Comparison of ENCODE assay signal across 1 cellular context in genomic region chr3:119418091-119418512, GRCh38.
TF ChIP-seq lines count a peak whose summit lies in the region.

No MANE protein-coding gene starts in this region.

TF ChIP-seq in K562, 482 proteins besides CTCF, POLR2A, EP300 and RAD21 (continued from another document and continues in another):
- TF ChIP-seq MXD1 (CRISPR knock-in tag; IDR thresholded peaks at IDR 0.05; ENCODE audit: borderline replicate concordance, poor library complexity, severe bottlenecking) (no peak), L3MBTL2 (IDR thresholded peaks at IDR 0.05) (peak; percentile 86), TAF9B (IDR thresholded peaks at IDR 0.05; ENCODE audit: partially characterized antibody) (peak; percentile 38), RBM15 (IDR thresholded peaks at IDR 0.05; ENCODE audit: insufficient read depth, low read length) (no peak), ZNF764 (CRISPR knock-in tag; IDR thresholded peaks at IDR 0.05; ENCODE audit: low read depth) (no peak), SMARCE1 (IDR thresholded peaks at IDR 0.05) (peak; percentile 66; the same call in 1 of the 2 replicates), JUND (IDR thresholded peaks at IDR 0.05; ENCODE audit: borderline replicate concordance, low read depth, low read length) (0 out of 2 replicates have a peak, but pooled peaks have one; percentile 26), JUND (tag; IDR thresholded peaks at IDR 0.05; ENCODE audit: borderline replicate concordance, low read depth, low read length) (no peak; the same call in 2 of the 3 replicates), RFX1 (IDR thresholded peaks at IDR 0.05) (no peak), ZNF239 (CRISPR knock-in tag; IDR thresholded peaks at IDR 0.05) (peak; percentile 98), BRF1 (IDR thresholded peaks at IDR 0.05; ENCODE audit: borderline replicate concordance, extremely low read depth, insufficient read length) (no peak), ZNF586 (CRISPR knock-in tag; conservative IDR thresholded peaks at IDR 0.05) (no peak), BCOR (IDR thresholded peaks at IDR 0.05) (no peak), ZEB2 (IDR thresholded peaks at IDR 0.05) (peak; percentile 54; the same call in 1 of the 2 replicates), LEF1 (IDR thresholded peaks at IDR 0.05) (peak; percentile 55; the same call in 1 of the 2 replicates), ZNF175 (CRISPR knock-in tag; IDR thresholded peaks at IDR 0.05; ENCODE audit: low read depth) (no peak), STAT6 (CRISPR knock-in tag; IDR thresholded peaks at IDR 0.05) (no peak), RBFOX2 (IDR thresholded peaks at IDR 0.05; ENCODE audit: low read depth, low read length) (no peak), ETV1 (tag; conservative IDR thresholded peaks at IDR 0.05; ENCODE audit: low read depth) (no peak), FIP1L1 (IDR thresholded peaks at IDR 0.05; ENCODE audit: low read depth, low read length, poor library complexity, severe bottlenecking) (no peak), PRPF4 (IDR thresholded peaks at IDR 0.05; ENCODE audit: insufficient read depth, low read depth, low read length, poor library complexity, severe bottlenecking) (no peak), NR2F6 (CRISPR knock-in tag; IDR thresholded peaks at IDR 0.05) (no peak), ZC3H8 (IDR thresholded peaks at IDR 0.05) (no peak), MTA2 (IDR thresholded peaks at IDR 0.05; ENCODE audit: low read depth) (peak; percentile 62; the same call in 1 of the 2 replicates), CHD1 (IDR thresholded peaks at IDR 0.05; ENCODE audit: low read length) (no peak), HNRNPLL (IDR thresholded peaks at IDR 0.05; ENCODE audit: low read depth, low read length, poor library complexity, severe bottlenecking) (no peak), ETV6 (IDR thresholded peaks at IDR 0.05; ENCODE audit: borderline replicate concordance in 1 of 2, low read depth in 2 of 2, low read length in 1 of 2) (no peak), ETV6 (CRISPR knock-in tag; IDR thresholded peaks at IDR 0.05; ENCODE audit: borderline replicate concordance) (no peak), HDAC3 (IDR thresholded peaks at IDR 0.05; ENCODE audit: borderline replicate concordance, partially characterized antibody) (peak; percentile 61), ADNP (tag; IDR thresholded peaks at IDR 0.05) (no peak), RAD51 (IDR thresholded peaks at IDR 0.05; ENCODE audit: borderline replicate concordance, low read depth) (peak; percentile 30; the same call in 1 of the 2 replicates), POLR3G (IDR thresholded peaks at IDR 0.05; ENCODE audit: extremely low read depth, insufficient read length, insufficient replicate concordance) (no peak), KDM2B (CRISPR knock-in tag; IDR thresholded peaks at IDR 0.05) (no peak), ZBTB34 (CRISPR knock-in tag; IDR thresholded peaks at IDR 0.05) (no peak)
- TF ChIP-seq, protein P1, sequence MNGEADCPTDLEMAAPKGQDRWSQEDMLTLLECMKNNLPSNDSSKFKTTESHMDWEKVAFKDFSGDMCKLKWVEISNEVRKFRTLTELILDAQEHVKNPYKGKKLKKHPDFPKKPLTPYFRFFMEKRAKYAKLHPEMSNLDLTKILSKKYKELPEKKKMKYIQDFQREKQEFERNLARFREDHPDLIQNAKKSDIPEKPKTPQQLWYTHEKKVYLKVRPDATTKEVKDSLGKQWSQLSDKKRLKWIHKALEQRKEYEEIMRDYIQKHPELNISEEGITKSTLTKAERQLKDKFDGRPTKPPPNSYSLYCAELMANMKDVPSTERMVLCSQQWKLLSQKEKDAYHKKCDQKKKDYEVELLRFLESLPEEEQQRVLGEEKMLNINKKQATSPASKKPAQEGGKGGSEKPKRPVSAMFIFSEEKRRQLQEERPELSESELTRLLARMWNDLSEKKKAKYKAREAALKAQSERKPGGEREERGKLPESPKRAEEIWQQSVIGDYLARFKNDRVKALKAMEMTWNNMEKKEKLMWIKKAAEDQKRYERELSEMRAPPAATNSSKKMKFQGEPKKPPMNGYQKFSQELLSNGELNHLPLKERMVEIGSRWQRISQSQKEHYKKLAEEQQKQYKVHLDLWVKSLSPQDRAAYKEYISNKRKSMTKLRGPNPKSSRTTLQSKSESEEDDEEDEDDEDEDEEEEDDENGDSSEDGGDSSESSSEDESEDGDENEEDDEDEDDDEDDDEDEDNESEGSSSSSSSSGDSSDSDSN (IDR thresholded peaks at IDR 0.05; ENCODE audit: borderline replicate concordance in 1 of 2, low read depth in 2 of 2, low read length in 2 of 2), result no peak
- TF ChIP-seq, protein P2, sequence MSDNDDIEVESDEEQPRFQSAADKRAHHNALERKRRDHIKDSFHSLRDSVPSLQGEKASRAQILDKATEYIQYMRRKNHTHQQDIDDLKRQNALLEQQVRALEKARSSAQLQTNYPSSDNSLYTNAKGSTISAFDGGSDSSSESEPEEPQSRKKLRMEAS (CRISPR knock-in tag; IDR thresholded peaks at IDR 0.05), result no peak
- TF ChIP-seq, protein P3, sequence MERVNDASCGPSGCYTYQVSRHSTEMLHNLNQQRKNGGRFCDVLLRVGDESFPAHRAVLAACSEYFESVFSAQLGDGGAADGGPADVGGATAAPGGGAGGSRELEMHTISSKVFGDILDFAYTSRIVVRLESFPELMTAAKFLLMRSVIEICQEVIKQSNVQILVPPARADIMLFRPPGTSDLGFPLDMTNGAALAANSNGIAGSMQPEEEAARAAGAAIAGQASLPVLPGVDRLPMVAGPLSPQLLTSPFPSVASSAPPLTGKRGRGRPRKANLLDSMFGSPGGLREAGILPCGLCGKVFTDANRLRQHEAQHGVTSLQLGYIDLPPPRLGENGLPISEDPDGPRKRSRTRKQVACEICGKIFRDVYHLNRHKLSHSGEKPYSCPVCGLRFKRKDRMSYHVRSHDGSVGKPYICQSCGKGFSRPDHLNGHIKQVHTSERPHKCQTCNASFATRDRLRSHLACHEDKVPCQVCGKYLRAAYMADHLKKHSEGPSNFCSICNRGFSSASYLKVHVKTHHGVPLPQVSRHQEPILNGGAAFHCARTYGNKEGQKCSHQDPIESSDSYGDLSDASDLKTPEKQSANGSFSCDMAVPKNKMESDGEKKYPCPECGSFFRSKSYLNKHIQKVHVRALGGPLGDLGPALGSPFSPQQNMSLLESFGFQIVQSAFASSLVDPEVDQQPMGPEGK (CRISPR knock-in tag; IDR thresholded peaks at IDR 0.05; ENCODE audit: borderline replicate concordance), result no peak
- TF ChIP-seq, protein P4, sequence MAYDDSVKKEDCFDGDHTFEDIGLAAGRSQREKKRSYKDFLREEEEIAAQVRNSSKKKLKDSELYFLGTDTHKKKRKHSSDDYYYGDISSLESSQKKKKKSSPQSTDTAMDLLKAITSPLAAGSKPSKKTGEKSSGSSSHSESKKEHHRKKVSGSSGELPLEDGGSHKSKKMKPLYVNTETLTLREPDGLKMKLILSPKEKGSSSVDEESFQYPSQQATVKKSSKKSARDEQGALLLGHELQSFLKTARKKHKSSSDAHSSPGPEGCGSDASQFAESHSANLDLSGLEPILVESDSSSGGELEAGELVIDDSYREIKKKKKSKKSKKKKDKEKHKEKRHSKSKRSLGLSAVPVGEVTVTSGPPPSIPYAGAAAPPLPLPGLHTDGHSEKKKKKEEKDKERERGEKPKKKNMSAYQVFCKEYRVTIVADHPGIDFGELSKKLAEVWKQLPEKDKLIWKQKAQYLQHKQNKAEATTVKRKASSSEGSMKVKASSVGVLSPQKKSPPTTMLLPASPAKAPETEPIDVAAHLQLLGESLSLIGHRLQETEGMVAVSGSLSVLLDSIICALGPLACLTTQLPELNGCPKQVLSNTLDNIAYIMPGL (CRISPR knock-in tag; IDR thresholded peaks at IDR 0.05), result no peak
- TF ChIP-seq, protein P5, sequence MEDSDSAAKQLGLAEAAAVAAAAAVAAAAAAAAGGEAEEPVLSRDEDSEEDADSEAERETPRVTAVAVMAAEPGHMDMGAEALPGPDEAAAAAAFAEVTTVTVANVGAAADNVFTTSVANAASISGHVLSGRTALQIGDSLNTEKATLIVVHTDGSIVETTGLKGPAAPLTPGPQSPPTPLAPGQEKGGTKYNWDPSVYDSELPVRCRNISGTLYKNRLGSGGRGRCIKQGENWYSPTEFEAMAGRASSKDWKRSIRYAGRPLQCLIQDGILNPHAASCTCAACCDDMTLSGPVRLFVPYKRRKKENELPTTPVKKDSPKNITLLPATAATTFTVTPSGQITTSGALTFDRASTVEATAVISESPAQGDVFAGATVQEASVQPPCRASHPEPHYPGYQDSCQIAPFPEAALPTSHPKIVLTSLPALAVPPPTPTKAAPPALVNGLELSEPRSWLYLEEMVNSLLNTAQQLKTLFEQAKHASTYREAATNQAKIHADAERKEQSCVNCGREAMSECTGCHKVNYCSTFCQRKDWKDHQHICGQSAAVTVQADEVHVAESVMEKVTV (CRISPR knock-in tag; IDR thresholded peaks at IDR 0.05), result no peak
- TF ChIP-seq, protein P6, sequence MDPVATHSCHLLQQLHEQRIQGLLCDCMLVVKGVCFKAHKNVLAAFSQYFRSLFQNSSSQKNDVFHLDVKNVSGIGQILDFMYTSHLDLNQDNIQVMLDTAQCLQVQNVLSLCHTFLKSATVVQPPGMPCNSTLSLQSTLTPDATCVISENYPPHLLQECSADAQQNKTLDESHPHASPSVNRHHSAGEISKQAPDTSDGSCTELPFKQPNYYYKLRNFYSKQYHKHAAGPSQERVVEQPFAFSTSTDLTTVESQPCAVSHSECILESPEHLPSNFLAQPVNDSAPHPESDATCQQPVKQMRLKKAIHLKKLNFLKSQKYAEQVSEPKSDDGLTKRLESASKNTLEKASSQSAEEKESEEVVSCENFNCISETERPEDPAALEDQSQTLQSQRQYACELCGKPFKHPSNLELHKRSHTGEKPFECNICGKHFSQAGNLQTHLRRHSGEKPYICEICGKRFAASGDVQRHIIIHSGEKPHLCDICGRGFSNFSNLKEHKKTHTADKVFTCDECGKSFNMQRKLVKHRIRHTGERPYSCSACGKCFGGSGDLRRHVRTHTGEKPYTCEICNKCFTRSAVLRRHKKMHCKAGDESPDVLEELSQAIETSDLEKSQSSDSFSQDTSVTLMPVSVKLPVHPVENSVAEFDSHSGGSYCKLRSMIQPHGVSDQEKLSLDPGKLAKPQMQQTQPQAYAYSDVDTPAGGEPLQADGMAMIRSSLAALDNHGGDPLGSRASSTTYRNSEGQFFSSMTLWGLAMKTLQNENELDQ (CRISPR knock-in tag; IDR thresholded peaks at IDR 0.05; ENCODE audit: borderline replicate concordance), result no peak
- TF ChIP-seq, protein P7, sequence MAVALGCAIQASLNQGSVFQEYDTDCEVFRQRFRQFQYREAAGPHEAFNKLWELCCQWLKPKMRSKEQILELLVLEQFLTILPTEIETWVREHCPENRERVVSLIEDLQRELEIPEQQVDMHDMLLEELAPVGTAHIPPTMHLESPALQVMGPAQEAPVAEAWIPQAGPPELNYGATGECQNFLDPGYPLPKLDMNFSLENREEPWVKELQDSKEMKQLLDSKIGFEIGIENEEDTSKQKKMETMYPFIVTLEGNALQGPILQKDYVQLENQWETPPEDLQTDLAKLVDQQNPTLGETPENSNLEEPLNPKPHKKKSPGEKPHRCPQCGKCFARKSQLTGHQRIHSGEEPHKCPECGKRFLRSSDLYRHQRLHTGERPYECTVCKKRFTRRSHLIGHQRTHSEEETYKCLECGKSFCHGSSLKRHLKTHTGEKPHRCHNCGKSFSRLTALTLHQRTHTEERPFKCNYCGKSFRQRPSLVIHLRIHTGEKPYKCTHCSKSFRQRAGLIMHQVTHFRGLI (CRISPR knock-in tag; IDR thresholded peaks at IDR 0.05), result no peak
- TF ChIP-seq, protein P8, sequence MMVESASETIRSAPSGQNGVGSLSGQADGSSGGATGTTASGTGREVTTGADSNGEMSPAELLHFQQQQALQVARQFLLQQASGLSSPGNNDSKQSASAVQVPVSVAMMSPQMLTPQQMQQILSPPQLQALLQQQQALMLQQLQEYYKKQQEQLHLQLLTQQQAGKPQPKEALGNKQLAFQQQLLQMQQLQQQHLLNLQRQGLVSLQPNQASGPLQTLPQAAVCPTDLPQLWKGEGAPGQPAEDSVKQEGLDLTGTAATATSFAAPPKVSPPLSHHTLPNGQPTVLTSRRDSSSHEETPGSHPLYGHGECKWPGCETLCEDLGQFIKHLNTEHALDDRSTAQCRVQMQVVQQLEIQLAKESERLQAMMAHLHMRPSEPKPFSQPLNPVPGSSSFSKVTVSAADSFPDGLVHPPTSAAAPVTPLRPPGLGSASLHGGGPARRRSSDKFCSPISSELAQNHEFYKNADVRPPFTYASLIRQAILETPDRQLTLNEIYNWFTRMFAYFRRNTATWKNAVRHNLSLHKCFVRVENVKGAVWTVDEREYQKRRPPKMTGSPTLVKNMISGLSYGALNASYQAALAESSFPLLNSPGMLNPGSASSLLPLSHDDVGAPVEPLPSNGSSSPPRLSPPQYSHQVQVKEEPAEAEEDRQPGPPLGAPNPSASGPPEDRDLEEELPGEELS (CRISPR knock-in tag; IDR thresholded peaks at IDR 0.05; ENCODE audit: borderline replicate concordance), result no peak
